10 cellular contexts compared by ENCODE assay signal in genomic region chr6:52596371-52597028, GRCh38. TPM values are rescaled to one million over a fixed set of nuclear protein-coding genes. Genes with fewer than 3 reads are reported as not detected.
DNase-seq lines count a peak whose midpoint lies in the region; ATAC-seq, FAIRE-seq and TF ChIP-seq lines count a peak whose summit lies in the region.
"Had no signal": no experiment of that assay in that cellular context is flagged by ENCODE, and none has a peak within 500 bp of the region (broad histone marks: within the 10 kb centered on the region; RNA-seq: fewer than 3 reads in every experiment).

No MANE protein-coding gene starts in this region.

- H3K79me2 ChIP-seq in GM23248 (ENCODE audit: insufficient read depth) (no peaks in the 10 kb centered on the region), OCI-LY7 (ENCODE audit: insufficient read depth, low read depth, low read length) (no peaks in the 10 kb centered on the region)

- no peaks in the 10 kb centered on the region for H4K20me1 ChIP-seq in GM23248 (ENCODE audit: insufficient read depth)
- no peaks in the 10 kb centered on the region for H4K20me1 ChIP-seq in OCI-LY7 (ENCODE audit: insufficient read depth, low read length)

- intact Hi-C loops in OCI-LY7 (cut with micrococcal nuclease; ENCODE audit: unreplicated experiment) = no loop called here

- peaks cover 48% of the 10 kb centered on the region for H3K4me1 ChIP-seq in GM23248 (ENCODE audit: insufficient read depth)
- peaks cover 77% of the 10 kb centered on the region for H3K4me1 ChIP-seq in OCI-LY7 (ENCODE audit: insufficient read depth, low read length, poor library complexity, severe bottlenecking)

- H3K27ac ChIP-seq in GM23248 (peak overlapping the region; percentile 96), OCI-LY7 (ENCODE audit: low read depth, low read length, poor library complexity, severe bottlenecking) (peak overlapping the region; percentile 89), skin epidermis (peak overlapping the region in 11 of 21 experiments; percentile 18 to 77 (median 39))

- H3K4me3 ChIP-seq in GM23248 (peak overlapping the region; percentile 60; the same call in 1 of the 2 replicates), OCI-LY7 (ENCODE audit: low read depth, low read length, poor library complexity, severe bottlenecking) (peak overlapping the region; percentile 55), fibroblast of the aortic adventitia (ENCODE audit: low read depth, low read length) (no peak overlapping the region), skin epidermis (no peak overlapping the region)

- H3K9me2 ChIP-seq in GM23248 (ENCODE audit: insufficient read depth) (no peaks in the 10 kb centered on the region), OCI-LY7 (ENCODE audit: insufficient read depth, low read length) (no peaks in the 10 kb centered on the region)

- H3K4me2 ChIP-seq in GM23248 (ENCODE audit: unreplicated experiment) (peak overlapping the region; percentile 86), OCI-LY7 (ENCODE audit: low read length) (peak overlapping the region; percentile 84)

- POLR2A ChIA-PET in OCI-LY7 (lab: Charles Lee) = interaction anchor here (0.7 to 4.9 kb wide), 25 partner anchors 9 to 722 kb away, joined by 3 to 61 read pairs (median 7); partner anchors contain the start of genes EFHC1 and TRAM2

- no peak for ATAC-seq in GM18870 (IDR thresholded peaks at IDR 0.05; ENCODE audit: unreplicated experiment)

- BruUV-seq in OCI-LY7 (replicated peaks; lab: Mats Ljungman, UMichigan) = no TSS peak

- no peak for TF ChIP-seq CTCF in OCI-LY7 (conservative IDR thresholded peaks at IDR 0.05; ENCODE audit: low read length)
- TF ChIP-seq CTCF in fibroblast of the aortic adventitia (IDR thresholded peaks at IDR 0.05; ENCODE audit: insufficient read depth, low read length) = no peak

- in situ Hi-C loops in GM23248 (cut with MboI) = loop anchor here (10.0 kb wide), 1 partner anchor 182 kb away; no protein-coding TSS in a partner anchor

- CTCF ChIA-PET in OCI-LY7 (lab: Charles Lee; ENCODE audit: unreplicated experiment) = interaction anchor here (0.8 to 2.4 kb wide), 9 partner anchors 9 to 178 kb away, joined by 3 to 8 read pairs (median 6); partner anchors contain the start of gene TRAM2

- no peak for FAIRE-seq in urothelium cell line (lab: Jason Lieb, UNC)

- H2AFZ ChIP-seq in GM23248 (peak overlapping the region; percentile 17; the same call in 1 of the 2 replicates), OCI-LY7 (ENCODE audit: low read length) (peak overlapping the region; percentile 95; the same call in 1 of the 2 replicates)

- H3F3A ChIP-seq in GM23248 (ENCODE audit: insufficient read depth) = peaks cover 48% of the 10 kb centered on the region

- WGBS in GM23248 (ENCODE audit: low coverage in 1 of 2, low lambda C conversion rate in 2 of 2, missing lambda C conversion rate in 2 of 2), 2 experiments = 36 to 38% methylated on average over 2 of the region's 2 CpGs

- H3K27me3 ChIP-seq in GM23248 (replicated peaks; ENCODE audit: insufficient read depth) = no peaks in the 10 kb centered on the region

- H3K9me3 ChIP-seq in GM23248 (ENCODE audit: low read depth) (no peaks in the 10 kb centered on the region), OCI-LY7 (ENCODE audit: low read length) (no peaks in the 10 kb centered on the region)

- H3K36me3 ChIP-seq in GM23248 (ENCODE audit: low read depth) (no peaks in the 10 kb centered on the region), OCI-LY7 (ENCODE audit: insufficient read depth, low read length) (no peaks in the 10 kb centered on the region)

- peak overlapping the region; percentile 73 for H3K9ac ChIP-seq in GM23248

- DNase-seq in GM23248 (peak; percentile 78), OCI-LY7 (ENCODE audit: low spot score) (peak; percentile 33), fibroblast of the aortic adventitia (ENCODE audit: low read depth) (peak; percentile 88), inferior parietal cortex (ENCODE audit: extremely low spot score) (no peak), NCI-H748 (lab: John Stamatoyannopoulos, UW; ENCODE audit: unreplicated experiment) (no peak), urothelium cell line (ENCODE audit: low spot score) (no peak)
- DNase-seq: NCI-H524 treated with DMSO at 0.1 percent for 48 hours; stimulated activated CD4-positive, alpha-beta T cell treated with anti-CD3 and anti-CD28 coated beads, Interleukin-4, amount 100 ng/mL, for 4 hours had no signal

RNA-seq across cellular contexts. Expression of gene TRAM2, which starts 19.6 kb away (rescaled TPM):
- 174 and 182 TPM in 2 replicates for total RNA-seq in GM23248 (2014; rRNA removed; shearing (Covaris generic))
- polyA plus RNA-seq in GM23248 (2016; fragmentation: Nextera tagmentation; extraction: Ambion mirVana) = 141 and 145 TPM in 2 replicates
- total RNA-seq in OCI-LY7 (2014; rRNA removed; shearing (Covaris generic)) = 16.3 and 19.3 TPM in 2 replicates
- total RNA-seq in OCI-LY7 (2022) (34.9 and 38.2 TPM in 2 replicates), fibroblast of the aortic adventitia (ENCODE audit: low replicate concordance) (82.1 and 128 TPM in 2 replicates)

Comparison
In these comparisons a context has a peak if more than half of its experiments do, and no peak if none do; other contexts are left out.
1. DNase-seq: peak in GM23248 (single experiment), OCI-LY7 (single experiment) and fibroblast of the aortic adventitia (single experiment); none in inferior parietal cortex (single experiment), NCI-H748 (single experiment) and urothelium cell line (single experiment).
2. H3K27ac ChIP-seq: peak in every context shown above with its lines; median percentile 96 in GM23248; 89 in OCI-LY7; 39 in skin epidermis.
3. H3K4me3 ChIP-seq: peak in GM23248 (single experiment) and OCI-LY7 (single experiment); none in fibroblast of the aortic adventitia (single experiment) and skin epidermis (0 of 7).